In genomic region chr2:223937535-223937934, GRCh38 we compare ENCODE assay signal across 24 cellular contexts. TPM values are rescaled to one million over a fixed set of nuclear protein-coding genes. Genes with fewer than 3 reads are reported as not detected.
DNase-seq lines count a peak whose midpoint lies in the region; ATAC-seq and TF ChIP-seq lines count a peak whose summit lies in the region.
"Had no signal": no experiment of that assay in that cellular context is flagged by ENCODE, and none has a peak within 500 bp of the region (broad histone marks: within the 10 kb centered on the region; RNA-seq: fewer than 3 reads in every experiment).

No MANE protein-coding gene starts in this region.

- DNase-seq in activated naive CD4-positive, alpha-beta T cell (lab: John Stamatoyannopoulos, UW): no peak
- DNase-seq in dermis blood vessel endothelial cell: peak; percentile 50
- DNase-seq in CD1c-positive myeloid dendritic cell (ENCODE audit: extremely low spot score): no peak
- no peak for DNase-seq in GM20000 (ENCODE audit: low spot score)
- no peak for DNase-seq in occipital lobe (lab: John Stamatoyannopoulos, UW)
- DNase-seq: COR-L47; DMS79 treated with DMSO at 0.1 percent for 48 hours; effector memory CD8-positive, alpha-beta T cell; esophagus squamous epithelium; Karpas-422; NCI-H1048; NCI-H2081 treated with DMSO at 0.1 percent for 48 hours; NCI-H446; nephron progenitor cell; PC-3; SIG-M5; stimulated activated CD4-positive, alpha-beta T cell treated with anti-CD3 and anti-CD28 coated beads, Interleukin-2, amount 100 ng/mL, for 24 hours; stimulated activated naive CD8-positive, alpha-beta T cell treated with anti-CD3 and anti-CD28 coated beads, Interleukin-15, Interleukin-2, amounts not matched to agents 100 U/mL and 50 U/mL, for 24 hours; trophoblast cell had no signal

- peak overlapping the region; percentile 89 for H3K27ac ChIP-seq in HUES6 (ENCODE audit: low read depth, low read length)
- H3K27ac ChIP-seq: esophagus squamous epithelium had no signal

- no peak for ATAC-seq in stimulated activated memory B cell treated with anti-CD40 and anti-IgM and Interleukin-4, amounts not matched to agents 10 μg/mL and 1 μg/mL and 100 μg/mL, for 72 hours
- ATAC-seq: effector memory CD8-positive, alpha-beta T cell; PC-3 had no signal

- peaks cover 8% of the 10 kb centered on the region for H3K36me3 Mint-ChIP-seq in activated naive CD4-positive, alpha-beta T cell treated with anti-CD3 and anti-CD28 coated beads, Interleukin-2, amount 50 U/mL, for 24 hours
- H3K36me3 Mint-ChIP-seq in stimulated activated memory B cell treated with anti-CD40 and anti-IgM and Interleukin-4, amounts not matched to agents 10 μg/mL and 1 μg/mL and 100 μg/mL, for 72 hours: peaks cover 33% of the 10 kb centered on the region

- peaks cover 68% of the 10 kb centered on the region for H3K4me1 ChIP-seq in HUES6 (ENCODE audit: control insufficient read depth, insufficient read depth, low read length)

- no peak for TF ChIP-seq CTCF in GM20000 (IDR thresholded peaks at IDR 0.05; ENCODE audit: extremely low read depth, missing control alignments)

- no peaks in the 10 kb centered on the region; the same call in 1 of the 2 replicates for H3K36me3 ChIP-seq in HUES6 (ENCODE audit: control insufficient read depth, insufficient read depth, low read length)

- H3K4me1 Mint-ChIP-seq in activated naive CD4-positive, alpha-beta T cell treated with anti-CD3 and anti-CD28 coated beads, Interleukin-2, amount 50 U/mL, for 24 hours: peaks cover 79% of the 10 kb centered on the region
- H3K4me1 Mint-ChIP-seq in stimulated activated memory B cell treated with anti-CD40 and anti-IgM and Interleukin-4, amounts not matched to agents 10 μg/mL and 1 μg/mL and 100 μg/mL, for 72 hours: peaks cover 64% of the 10 kb centered on the region

- peak overlapping the region; percentile 28; the same call in 1 of the 2 replicates for H3K4me3 ChIP-seq in HUES6 (ENCODE audit: low read depth, low read length)
- H3K4me3 ChIP-seq: esophagus squamous epithelium had no signal

- no peak overlapping the region for H3K4me3 Mint-ChIP-seq in activated naive CD4-positive, alpha-beta T cell treated with anti-CD3 and anti-CD28 coated beads, Interleukin-2, amount 50 U/mL, for 24 hours
- H3K4me3 Mint-ChIP-seq in stimulated activated memory B cell treated with anti-CD40 and anti-IgM and Interleukin-4, amounts not matched to agents 10 μg/mL and 1 μg/mL and 100 μg/mL, for 72 hours: no peak overlapping the region
- H3K4me3 Mint-ChIP-seq: effector memory CD8-positive, alpha-beta T cell; nephron progenitor cell had no signal

- H3K9me3 Mint-ChIP-seq in activated naive CD4-positive, alpha-beta T cell treated with anti-CD3 and anti-CD28 coated beads, Interleukin-2, amount 50 U/mL, for 24 hours: no peaks in the 10 kb centered on the region
- no peaks in the 10 kb centered on the region for H3K9me3 Mint-ChIP-seq in stimulated activated memory B cell treated with anti-CD40 and anti-IgM and Interleukin-4, amounts not matched to agents 10 μg/mL and 1 μg/mL and 100 μg/mL, for 72 hours
- H3K9me3 Mint-ChIP-seq: effector memory CD8-positive, alpha-beta T cell had no signal

- H3K9ac ChIP-seq in HUES6 (ENCODE audit: low read length): no peak overlapping the region

- H3K27me3 ChIP-seq in HUES6 (ENCODE audit: control insufficient read depth, insufficient read depth, low read length): no peaks in the 10 kb centered on the region
- H3K27me3 ChIP-seq: esophagus squamous epithelium had no signal

- no peaks in the 10 kb centered on the region for H3K27me3 Mint-ChIP-seq in activated naive CD4-positive, alpha-beta T cell treated with anti-CD3 and anti-CD28 coated beads, Interleukin-2, amount 50 U/mL, for 24 hours
- no peaks in the 10 kb centered on the region for H3K27me3 Mint-ChIP-seq in stimulated activated memory B cell treated with anti-CD40 and anti-IgM and Interleukin-4, amounts not matched to agents 10 μg/mL and 1 μg/mL and 100 μg/mL, for 72 hours
- H3K27me3 Mint-ChIP-seq: brain; effector memory CD8-positive, alpha-beta T cell; progenitor cell of endocrine pancreas had no signal

- H3K9me3 ChIP-seq in HUES6 (ENCODE audit: control insufficient read depth, insufficient read depth, low read depth, low read length): peaks cover 2% of the 10 kb centered on the region; the same call in 1 of the 2 replicates
- H3K9me3 ChIP-seq: esophagus squamous epithelium had no signal

- peak overlapping the region; percentile 79 for H3K27ac Mint-ChIP-seq in activated naive CD4-positive, alpha-beta T cell treated with anti-CD3 and anti-CD28 coated beads, Interleukin-2, amount 50 U/mL, for 24 hours
- peak overlapping the region; percentile 56 for H3K27ac Mint-ChIP-seq in stimulated activated memory B cell treated with anti-CD40 and anti-IgM and Interleukin-4, amounts not matched to agents 10 μg/mL and 1 μg/mL and 100 μg/mL, for 72 hours
- H3K27ac Mint-ChIP-seq: effector memory CD8-positive, alpha-beta T cell; nephron progenitor cell; progenitor cell of endocrine pancreas had no signal

RNA-seq across cellular contexts. Expression of gene WDFY1, which starts 7.6 kb away (rescaled TPM):
- total RNA-seq in dermis blood vessel endothelial cell: 111 and 126 TPM in 2 replicates
- 67.8 TPM for total RNA-seq in occipital lobe

RNA-seq across cellular contexts. Expression of gene MRPL44, which starts 19.7 kb away (rescaled TPM):
- total RNA-seq in dermis blood vessel endothelial cell (38.6 and 42.0 TPM in 2 replicates), occipital lobe (80.2 TPM)
